ENCODE assay signal across 7 cellular contexts in the genomic region with DNA sequence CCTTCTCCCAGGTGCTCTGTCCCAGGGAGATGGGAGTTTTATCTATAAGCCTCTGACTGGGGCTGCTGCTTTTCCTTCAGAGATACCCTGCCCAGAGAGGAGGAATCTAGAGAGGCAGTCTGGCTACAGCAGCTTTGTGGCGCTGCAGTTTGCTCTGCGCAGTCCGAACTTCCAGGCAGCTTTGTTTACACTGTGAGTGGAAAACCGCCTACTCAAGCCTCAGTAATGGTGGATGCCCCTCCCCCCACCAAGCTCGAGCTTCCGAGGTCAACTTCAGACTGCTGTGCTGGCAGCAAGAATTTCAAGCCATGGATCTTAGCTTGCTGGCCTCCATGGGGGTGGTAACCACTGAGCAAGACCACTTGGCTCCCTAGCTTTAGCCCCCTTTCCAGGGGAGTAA. TPM values are rescaled to one million over a fixed set of nuclear protein-coding genes. Genes with fewer than 3 reads are reported as not detected.
"Had no signal": no experiment of that assay in that cellular context is flagged by ENCODE, and none has a peak within 500 bp of the region (broad histone marks: within the 10 kb centered on the region; RNA-seq: fewer than 3 reads in every experiment).

No MANE protein-coding gene starts in this region.

RNA-seq across cellular contexts. Expression of a gene that starts 4.8 kb away (rescaled TPM):
- total RNA-seq: activated CD4-positive, alpha-beta memory T cell treated with anti-CD3 and anti-CD28 coated beads for 36 hours; activated CD4-positive, alpha-beta T cell treated with anti-CD3 and anti-CD28 coated beads, Interleukin-2, amount 10 ng/mL, durations not matched to agents 7 days and 5 days; activated naive CD4-positive, alpha-beta T cell treated with anti-CD3 and anti-CD28 coated beads, Interleukin-2, amount 50 U/mL, for 72 hours; activated T-cell treated with anti-CD3 and anti-CD28 coated beads, Interleukin-2, amount 50 U/mL, for 4 hours; SJCRH30; T-helper 2 cell treated with Interferon-gamma antibody and Interleukin-4, amounts not matched to agents 100 ng/mL and 5 ng/mL, for 36 hours had no signal
- polyA plus RNA-seq: SK-N-SH had no signal
